In the genomic region with DNA sequence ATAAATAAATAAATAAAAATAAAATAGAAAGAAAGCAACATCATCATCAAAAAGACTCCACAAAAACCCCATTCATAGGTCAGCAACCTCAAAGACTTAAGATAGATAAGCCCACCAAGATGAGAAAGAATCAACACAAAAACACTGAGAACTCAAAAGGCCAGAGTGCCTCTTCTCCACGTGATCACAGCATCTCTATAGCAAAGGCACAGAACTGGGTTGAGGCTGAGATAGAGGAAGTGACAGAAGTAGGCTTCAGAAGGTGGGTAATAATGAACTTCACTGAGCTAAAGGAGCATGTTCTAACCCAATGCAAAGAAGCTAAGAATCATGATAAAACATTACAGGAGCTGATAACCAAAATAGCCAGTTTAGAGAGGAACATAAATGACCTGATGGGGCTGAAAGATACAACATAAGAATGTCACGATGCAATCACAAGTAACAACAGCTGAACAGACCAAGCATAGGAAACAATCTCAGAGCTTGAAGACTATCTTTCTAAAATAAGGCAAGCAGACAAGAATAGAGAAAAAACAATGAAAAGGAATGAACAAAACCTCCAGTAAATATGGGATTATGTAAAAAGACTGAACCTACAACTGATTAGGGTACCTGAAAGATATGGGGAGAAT, we compare ENCODE assay signal across 1 cellular context.
TF ChIP-seq lines count a peak whose summit lies in the region.

No MANE protein-coding gene starts in this region.

TF ChIP-seq in GM23338, 12 proteins besides CTCF, POLR2A, EP300 and RAD21 (continued from another document):
- TF ChIP-seq STAT1 (IDR thresholded peaks at IDR 0.05; ENCODE audit: unreplicated experiment): no peak
- TF ChIP-seq REST (IDR thresholded peaks at IDR 0.05; ENCODE audit: unreplicated experiment): no peak
- TF ChIP-seq NANOG (IDR thresholded peaks at IDR 0.05; ENCODE audit: borderline replicate concordance): no peak
- no peak for TF ChIP-seq JUNB (IDR thresholded peaks at IDR 0.05; ENCODE audit: unreplicated experiment)
- TF ChIP-seq POLR2AphosphoS5 (IDR thresholded peaks at IDR 0.05; ENCODE audit: low read depth): no peak
- no peak for TF ChIP-seq ZNF331 (CRISPR knock-in tag; IDR thresholded peaks at IDR 0.05; ENCODE audit: low read depth)
- TF ChIP-seq EZH2phosphoT487 (IDR thresholded peaks at IDR 0.05; ENCODE audit: unreplicated experiment): no peak
- no peak for TF ChIP-seq ZNF114 (CRISPR knock-in tag; IDR thresholded peaks at IDR 0.05)
